In genomic region chr19:3793799-3794198, GRCh38 we compare ENCODE assay signal across 35 cellular contexts. TPM values are rescaled to one million over a fixed set of nuclear protein-coding genes. Genes with fewer than 3 reads are reported as not detected.
"Had no signal": no experiment of that assay in that cellular context is flagged by ENCODE, and none has a peak within 500 bp of the region (broad histone marks: within the 10 kb centered on the region; RNA-seq: fewer than 3 reads in every experiment).

No MANE protein-coding gene starts in this region.

- H3K4me3 ChIP-seq: left ventricle myocardium inferior, lung, ovary, right atrium auricular region, right lobe of liver, smooth muscle cell, stomach, testis, thyroid gland, transverse colon, upper lobe of left lung, vagina had no signal

- H3K27me3 ChIP-seq: ovary, right atrium auricular region, right lobe of liver, testis, thyroid gland, upper lobe of left lung, vagina had no signal

- H3K4me1 Mint-ChIP-seq: mesothelial cell of epicardium, nephron, neural crest cell had no signal

- H3K4me3 Mint-ChIP-seq: mesothelial cell of epicardium; nephron; neural crest cell; stimulated activated memory B cell treated with anti-CD40 and anti-IgM and Interleukin-4, amounts not matched to agents 10 μg/mL and 1 μg/mL and 100 μg/mL, for 72 hours had no signal

- H3K27ac Mint-ChIP-seq: mesothelial cell of epicardium; nephron; progenitor cell of endocrine pancreas; stimulated activated memory B cell treated with anti-CD40 and anti-IgM and Interleukin-4, amounts not matched to agents 10 μg/mL and 1 μg/mL and 100 μg/mL, for 72 hours had no signal

- H3K27ac ChIP-seq: left ventricle myocardium inferior, neutrophil, ovary, right atrium auricular region, right lobe of liver, stomach, testis, thyroid gland, transverse colon, upper lobe of left lung, vagina had no signal

- H3K9me3 ChIP-seq: neutrophil, right lobe of liver, testis, thyroid gland, vagina had no signal

- DNase-seq: hypothalamus; islet precursor cell; left ventricle myocardium inferior; mesendoderm; naive B cell; occipital lobe; ovary; right lobe of liver; stimulated activated CD4-positive, alpha-beta T cell treated with anti-CD3 and anti-CD28 coated beads, Interleukin-1b, Interleukin-23, amount 100 ng/mL, for 48 hours; stimulated activated CD4-positive, alpha-beta T cell treated with anti-CD3 and anti-CD28 coated beads, Interleukin-2, amount 100 ng/mL, for 48 hours; stimulated activated CD4-positive, alpha-beta T cell treated with anti-CD3 and anti-CD28 coated beads, Interleukin-4, amount 100 ng/mL, for 4 hours; stimulated activated CD8-positive, alpha-beta memory T cell treated with anti-CD3 and anti-CD28 coated beads, Interleukin-4, amount 100 ng/mL, for 48 hours; stimulated activated naive CD8-positive, alpha-beta T cell treated with anti-CD3 and anti-CD28 coated beads, Interleukin-15, Interleukin-2, amounts not matched to agents 100 U/mL and 50 U/mL, for 24 hours; stomach; testis; thyroid gland; transverse colon; upper lobe of left lung had no signal

- H3K36me3 Mint-ChIP-seq: mesothelial cell of epicardium had no signal

- H3K36me3 ChIP-seq: left ventricle myocardium inferior, neutrophil, ovary, right atrium auricular region, right lobe of liver, stomach, thyroid gland, transverse colon, upper lobe of left lung, vagina had no signal

- ATAC-seq: right lobe of liver; stimulated activated memory B cell treated with anti-CD40 and anti-IgM and Interleukin-4, amounts not matched to agents 10 μg/mL and 1 μg/mL and 100 μg/mL, for 72 hours; stimulated activated naive CD8-positive, alpha-beta T cell treated with anti-CD3 and anti-CD28 coated beads, Interleukin-15, Interleukin-2, amounts not matched to agents 100 U/mL and 50 U/mL, for 24 hours had no signal

- H3K4me2 ChIP-seq: smooth muscle cell had no signal

- H3K4me1 ChIP-seq: left ventricle myocardium inferior, right atrium auricular region, right lobe of liver, stomach, testis, thyroid gland, transverse colon, upper lobe of left lung, vagina had no signal

RNA-seq across cellular contexts. Expression of gene MATK, which starts 7.6 kb away (rescaled TPM):
- total RNA-seq: neural crest cell, smooth muscle cell had no signal
- polyA plus RNA-seq: smooth muscle cell had no signal

RNA-seq across cellular contexts. Expression of gene RAX2, which starts 21.8 kb away (rescaled TPM):
- total RNA-seq: kidney epithelial cell, left ventricle myocardium inferior, lower leg skin, lung, mesothelial cell of epicardium, mononuclear cell, neural crest cell, occipital lobe, progenitor cell of endocrine pancreas, pulmonary artery endothelial cell, renal cortical epithelial cell, right atrium auricular region, right lobe of liver, skeletal muscle tissue, smooth muscle cell, stomach, thyroid gland, transverse colon, upper lobe of left lung, urinary bladder, vagina had no signal
- polyA plus RNA-seq: smooth muscle cell, stomach, urinary bladder had no signal
